Comparison of ENCODE assay signal across 8 cellular contexts in genomic region chr6:39933669-39934059, GRCh38. TPM values are rescaled to one million over a fixed set of nuclear protein-coding genes. Genes with fewer than 3 reads are reported as not detected.
DNase-seq lines count a peak whose midpoint lies in the region; ATAC-seq and TF ChIP-seq lines count a peak whose summit lies in the region.

No MANE protein-coding gene starts in this region.

- H3K4me3 Mint-ChIP-seq in WTC11 (peak overlapping the region; percentile 91), glutamatergic neuron (ENCODE audit: unreplicated experiment) (peak overlapping the region; percentile 92)

- H3K4me1 Mint-ChIP-seq in WTC11 (peaks cover 44% of the 10 kb centered on the region), glutamatergic neuron (ENCODE audit: low read depth, unreplicated experiment) (peaks cover 6% of the 10 kb centered on the region)

- no peak for TF ChIP-seq CTCF in WTC11 (IDR thresholded peaks at IDR 0.05)
- no peak for TF ChIP-seq CTCF in glutamatergic neuron (IDR thresholded peaks at IDR 0.05; ENCODE audit: partially characterized antibody, unreplicated experiment)
- no peak for TF ChIP-seq CTCF in psoas muscle (IDR thresholded peaks at IDR 0.05)

- intact Hi-C loops in psoas muscle (cut with DNase I) = no loop called here

- WGBS in psoas muscle, 3 donors = 12 to 18% (median 14%) methylated on average over 5 of the region's 5 CpGs

- H3K27me3 ChIP-seq in psoas muscle (ENCODE audit: insufficient read depth in 3 of 3, low read length in 2 of 3) = no peaks in the 10 kb centered on the region

- H3K9me3 Mint-ChIP-seq in WTC11 (0 out of 2 replicates have a peak, but pooled peaks cover 4% of the 10 kb centered on the region), glutamatergic neuron (ENCODE audit: unreplicated experiment) (no peaks in the 10 kb centered on the region)

- CTCF ChIA-PET in WTC11 (lab: Charles Lee) = interaction anchor here (1.3 to 1.4 kb wide), 2 partner anchors 14 to 68 kb away, joined by 3 to 5 read pairs; no protein-coding TSS in a partner anchor

- peaks cover 17% of the 10 kb centered on the region for H3K27me3 Mint-ChIP-seq in WTC11 (ENCODE audit: low read depth)
- H3K27me3 Mint-ChIP-seq in glutamatergic neuron (ENCODE audit: unreplicated experiment) = peaks cover 2% of the 10 kb centered on the region

- peak overlapping the region; percentile 88 for H3K4me3 ChIP-seq in psoas muscle

- H3K27ac ChIP-seq in psoas muscle = peak overlapping the region; percentile 94

- H3K36me3 Mint-ChIP-seq in WTC11 (peaks cover 6% of the 10 kb centered on the region), glutamatergic neuron (ENCODE audit: unreplicated experiment) (no peaks in the 10 kb centered on the region)

- POLR2A ChIA-PET in WTC11 (lab: Charles Lee) = no interaction called here

- DNase-seq in DMS53 (lab: John Stamatoyannopoulos, UW) (peak; percentile 62), WTC11 (ENCODE audit: low spot score) (no peak), glutamatergic neuron (no peak), psoas muscle (no peak), midbrain (lab: John Stamatoyannopoulos, UW) (no peak), DMS153 treated with DMSO at 0.1 percent for 48 hours (lab: John Stamatoyannopoulos, UW; ENCODE audit: unreplicated experiment) (no peak)

- peaks cover 73% of the 10 kb centered on the region for H3K4me1 ChIP-seq in psoas muscle

- H3K27ac Mint-ChIP-seq in WTC11 (no peak overlapping the region), glutamatergic neuron (ENCODE audit: unreplicated experiment) (no peak overlapping the region)

- no peak for ATAC-seq in WTC11
- peak; percentile 72 to 79 (median 76) for ATAC-seq in psoas muscle
- no peak for ATAC-seq in HG02885 (IDR thresholded peaks at IDR 0.05; ENCODE audit: poor library complexity, unreplicated experiment)
- no peak for ATAC-seq in HG03439 (IDR thresholded peaks at IDR 0.05; ENCODE audit: unreplicated experiment)

- H3K36me3 ChIP-seq in psoas muscle (ENCODE audit: insufficient read depth in 1 of 2, low read depth in 1 of 2) = no peaks in the 10 kb centered on the region

- no peaks in the 10 kb centered on the region for H3K9me3 ChIP-seq in psoas muscle

TF ChIP-seq in WTC11, 78 proteins besides CTCF, POLR2A, EP300 and RAD21 (continues in another document):
- TF ChIP-seq CDX4 (CRISPR knock-in tag; IDR thresholded peaks at IDR 0.05; ENCODE audit: borderline replicate concordance) = no peak
- TF ChIP-seq IRF2 (CRISPR knock-in tag; IDR thresholded peaks at IDR 0.05; ENCODE audit: borderline replicate concordance, low read depth) = no peak
- no peak for TF ChIP-seq E2F5 (CRISPR knock-in tag; IDR thresholded peaks at IDR 0.05)
- no peak for TF ChIP-seq FOXK1 (CRISPR knock-in tag; IDR thresholded peaks at IDR 0.05)
- no peak for TF ChIP-seq OVOL2 (CRISPR knock-in tag; IDR thresholded peaks at IDR 0.05; ENCODE audit: borderline replicate concordance)
- TF ChIP-seq SMAD3 (CRISPR knock-in tag; IDR thresholded peaks at IDR 0.05; ENCODE audit: borderline replicate concordance) = no peak
- TF ChIP-seq NR1H2 (CRISPR knock-in tag; IDR thresholded peaks at IDR 0.05) = no peak
- no peak for TF ChIP-seq ZNF416 (CRISPR knock-in tag; IDR thresholded peaks at IDR 0.05)
- TF ChIP-seq ZNF121 (CRISPR knock-in tag; IDR thresholded peaks at IDR 0.05) = no peak
- no peak for TF ChIP-seq HMGA2 (CRISPR knock-in tag; IDR thresholded peaks at IDR 0.05)
- no peak for TF ChIP-seq GABPB1 (CRISPR knock-in tag; IDR thresholded peaks at IDR 0.05)
- no peak for TF ChIP-seq TEAD4 (CRISPR knock-in tag; IDR thresholded peaks at IDR 0.05)
- no peak for TF ChIP-seq ZNF396 (CRISPR knock-in tag; IDR thresholded peaks at IDR 0.05; ENCODE audit: borderline replicate concordance)
- no peak for TF ChIP-seq E2F4 (CRISPR knock-in tag; IDR thresholded peaks at IDR 0.05; ENCODE audit: borderline replicate concordance, low read depth)
- no peak for TF ChIP-seq KAT7 (CRISPR knock-in tag; IDR thresholded peaks at IDR 0.05; ENCODE audit: borderline replicate concordance)
- TF ChIP-seq AR (CRISPR knock-in tag; IDR thresholded peaks at IDR 0.05) = no peak
- TF ChIP-seq ARID4B (CRISPR knock-in tag; IDR thresholded peaks at IDR 0.05; ENCODE audit: borderline replicate concordance) = no peak

RNA-seq across cellular contexts. Expression of gene MOCS1, which starts 0.6 kb away (rescaled TPM):
- 17.6 to 20.5 TPM (median 18.5 TPM) in 3 replicates for total RNA-seq in WTC11 (2021)
- 9.9 TPM for total RNA-seq in glutamatergic neuron (ENCODE audit: unreplicated experiment)
- 10 to 100 TPM; 24.2 to 44.2 (median 36.4) TPM for total RNA-seq in psoas muscle
- polyA plus RNA-seq in psoas muscle = 10 to 100 TPM; 17.3 to 32.5 (median 17.4) TPM

Comparison
In these comparisons a context has a peak if more than half of its experiments do, and no peak if none do; other contexts are left out.
1. ATAC-seq: peak in psoas muscle (4 of 4); none in WTC11 (single experiment), HG02885 (single experiment) and HG03439 (single experiment).